33 cellular contexts compared by ENCODE assay signal in genomic region chr1:22936681-22937080, GRCh38. TPM values are rescaled to one million over a fixed set of nuclear protein-coding genes. Genes with fewer than 3 reads are reported as not detected.
"Had no signal": no experiment of that assay in that cellular context is flagged by ENCODE, and none has a peak within 500 bp of the region (broad histone marks: within the 10 kb centered on the region; RNA-seq: fewer than 3 reads in every experiment).

No MANE protein-coding gene starts in this region.

- H3K4me1 Mint-ChIP-seq: naive thymus-derived CD4-positive, alpha-beta T cell; stimulated activated naive B cell treated with anti-CD40 and anti-IgM and Interleukin-4, amounts not matched to agents 10 μg/mL and 1 μg/mL and 100 μg/mL, for 72 hours had no signal

- H3K9ac ChIP-seq: neural progenitor cell, parathyroid adenoma had no signal

- H3K9me3 ChIP-seq: prostate gland, uterus had no signal

- H3K36me3 ChIP-seq: esophagus squamous epithelium, heart right ventricle, left lung, neural progenitor cell, prostate gland, thoracic aorta, tibial nerve, upper lobe of left lung, uterus had no signal

- H3K4me3 ChIP-seq: coronary artery, esophagus squamous epithelium, heart right ventricle, left lung, neural progenitor cell, prostate gland, skin epidermis, thoracic aorta, tibial nerve, upper lobe of left lung, uterus had no signal

- H3K27ac ChIP-seq: coronary artery, esophagus squamous epithelium, heart right ventricle, left lung, neural progenitor cell, parathyroid adenoma, prostate gland, skin epidermis, thoracic aorta, tibial nerve, upper lobe of left lung, uterus had no signal

- H3K36me3 Mint-ChIP-seq: neural progenitor cell had no signal

- H3K27me3 ChIP-seq: neural progenitor cell, tibial nerve, upper lobe of left lung, uterus had no signal

- H3K27ac Mint-ChIP-seq: naive thymus-derived CD4-positive, alpha-beta T cell; nephron; neural progenitor cell; stimulated activated naive B cell treated with anti-CD40 and anti-IgM and Interleukin-4, amounts not matched to agents 10 μg/mL and 1 μg/mL and 100 μg/mL, for 72 hours; stimulated activated naive CD8-positive, alpha-beta T cell treated with anti-CD3 and anti-CD28 coated beads, Interleukin-15, Interleukin-2, amounts not matched to agents 100 ng/mL and 50 ng/mL, for 24 hours had no signal

- H3K4me3 Mint-ChIP-seq: naive thymus-derived CD4-positive, alpha-beta T cell; nephron; neural progenitor cell; stimulated activated naive B cell treated with anti-CD40 and anti-IgM and Interleukin-4, amounts not matched to agents 10 μg/mL and 1 μg/mL and 100 μg/mL, for 72 hours; stimulated activated naive CD8-positive, alpha-beta T cell treated with anti-CD3 and anti-CD28 coated beads, Interleukin-15, Interleukin-2, amounts not matched to agents 100 ng/mL and 50 ng/mL, for 24 hours had no signal

- DNase-seq: dermis blood vessel endothelial cell; effector memory CD4-positive, alpha-beta T cell; erythroblast; esophagus squamous epithelium; foreskin melanocyte; glutamatergic neuron; heart right ventricle; hippocampal formation; left cardiac atrium; left lung; mesenchymal stem cell; midbrain; naive thymus-derived CD4-positive, alpha-beta T cell; right cardiac atrium; stimulated activated CD4-positive, alpha-beta T cell treated with anti-CD3 and anti-CD28 coated beads, Interleukin-15, amount 100 ng/mL, for 24 hours; stimulated activated CD4-positive, alpha-beta T cell treated with anti-CD3 and anti-CD28 coated beads, Interleukin-2, amount 100 ng/mL, for 48 hours; stimulated activated naive B cell treated with anti-CD40 and anti-IgM and Interleukin-4, amounts not matched to agents 10 μg/mL and 1 μg/mL and 100 μg/mL, for 72 hours; uterus had no signal

- H3K4me1 ChIP-seq: esophagus squamous epithelium, heart right ventricle, left lung, neural progenitor cell, parathyroid adenoma, prostate gland, tibial nerve, upper lobe of left lung, uterus had no signal

RNA-seq across cellular contexts. Expression of gene LACTBL1, which starts 36.0 kb away (rescaled TPM):
- total RNA-seq: dermis blood vessel endothelial cell; esophagus squamous epithelium; heart right ventricle; kidney epithelial cell; left cardiac atrium; left lung; lower leg skin; lung microvascular endothelial cell; mucosa of gallbladder; naive thymus-derived CD4-positive, alpha-beta T cell; osteoblast; prostate gland; right cardiac atrium; thoracic aorta; tibial nerve; upper lobe of left lung; uterus had no signal
- polyA plus RNA-seq: heart right ventricle; naive thymus-derived CD4-positive, alpha-beta T cell; right cardiac atrium had no signal
